Comparison of ENCODE assay signal across 17 cellular contexts in genomic region chr22:36104435-36104834, GRCh38.
"Had no signal": no experiment of that assay in that cellular context is flagged by ENCODE, and none has a peak within 500 bp of the region (broad histone marks: within the 10 kb centered on the region; RNA-seq: fewer than 3 reads in every experiment).

No MANE protein-coding gene starts in this region.

- H3K27ac Mint-ChIP-seq: activated B cell treated with CpG ODN at 0.5 μM for 24 hours; activated CD8-positive, alpha-beta T cell treated with anti-CD3 and anti-CD28 coated beads for 36 hours; immature natural killer cell; nephron progenitor cell had no signal

- H3K4me1 ChIP-seq: adrenal gland, spleen had no signal

- H3K27ac ChIP-seq: adrenal gland, spleen, thoracic aorta had no signal

- FAIRE-seq: TTC549, urothelium cell line had no signal

- H3K36me3 Mint-ChIP-seq: immature natural killer cell had no signal

- ATAC-seq: activated CD8-positive, alpha-beta T cell treated with anti-CD3 and anti-CD28 coated beads for 36 hours; activated T-cell treated with anti-CD3 and anti-CD28 coated beads, Interleukin-2, amount 50 U/mL, for 4 hours; sciatic nerve had no signal

- H3K4me1 Mint-ChIP-seq: immature natural killer cell had no signal

- H3K4me3 ChIP-seq: adrenal gland, spleen, thoracic aorta had no signal

- H3K9me3 ChIP-seq: adrenal gland, thoracic aorta had no signal

- DNase-seq: activated B cell treated with CpG ODN at 0.5 μM for 24 hours; activated CD4-positive, alpha-beta T cell treated with anti-CD3 and anti-CD28 coated beads for 48 hours; activated CD8-positive, alpha-beta T cell treated with anti-CD3 and anti-CD28 coated beads for 36 hours; activated effector memory CD4-positive, alpha-beta T cell treated with Interleukin-2 at 50 U/mL for 16 hours; activated naive CD4-positive, alpha-beta T cell treated with anti-CD3 and anti-CD28 coated beads, Interleukin-2, amount 50 U/mL, for 16 hours; activated T-cell treated with anti-CD3 and anti-CD28 coated beads, Interleukin-2, amount 50 U/mL, for 4 hours; adrenal gland; dermis blood vessel endothelial cell; hypothalamus; immature natural killer cell; nephron progenitor cell; spleen; SW 1271 had no signal

- H3K36me3 ChIP-seq: adrenal gland, spleen, thoracic aorta had no signal

- H3K4me3 Mint-ChIP-seq: activated B cell treated with CpG ODN at 0.5 μM for 24 hours; activated CD8-positive, alpha-beta T cell treated with anti-CD3 and anti-CD28 coated beads for 36 hours; activated T-cell treated with anti-CD3 and anti-CD28 coated beads, Interleukin-2, amount 50 U/mL, for 4 hours; immature natural killer cell; nephron progenitor cell had no signal

- H3K9me3 Mint-ChIP-seq: activated CD8-positive, alpha-beta T cell treated with anti-CD3 and anti-CD28 coated beads for 36 hours; activated T-cell treated with anti-CD3 and anti-CD28 coated beads, Interleukin-2, amount 50 U/mL, for 4 hours; immature natural killer cell had no signal
